In genomic region chr17:73264448-73264847, GRCh38 we compare ENCODE assay signal across 18 cellular contexts. TPM values are rescaled to one million over a fixed set of nuclear protein-coding genes. Genes with fewer than 3 reads are reported as not detected.
"Had no signal": no experiment of that assay in that cellular context is flagged by ENCODE, and none has a peak within 500 bp of the region (broad histone marks: within the 10 kb centered on the region; RNA-seq: fewer than 3 reads in every experiment).

No MANE protein-coding gene starts in this region.

RNA-seq across cellular contexts. Expression of gene CPSF4L, which starts 2.8 kb away (rescaled TPM):
- total RNA-seq: activated naive CD4-positive, alpha-beta T cell treated with anti-CD3 and anti-CD28 coated beads for 36 hours; activated naive CD4-positive, alpha-beta T cell treated with anti-CD3 and anti-CD28 coated beads, Interleukin-2, amount 50 U/mL, for 72 hours; activated naive CD8-positive, alpha-beta T cell treated with anti-CD3 and anti-CD28 coated beads for 36 hours; activated naive CD8-positive, alpha-beta T cell treated with anti-CD3 and anti-CD28 coated beads, Interleukin-2, amount 10 ng/mL, durations not matched to agents 7 days and 5 days; activated T-cell treated with anti-CD3 and anti-CD28 coated beads, Interleukin-2, amount 50 U/mL, for 4 hours; activated T-cell treated with anti-CD3 and anti-CD28 coated beads, Interleukin-2, amount 50 U/mL, for 72 hours; activated T-helper 1 cell treated with anti-CD3 and anti-CD28 coated beads, Interleukin-12 subunit alpha, Interleukin-12 subunit beta, Interleukin-2, Interleukin-4 antibody, amounts not matched to agents 30 ng/mL and 10 ng/mL and 1 ng/mL, durations not matched to agents 14 hours and 24 hours and 36 hours; activated T-helper 17 cell treated with anti-CD3 and anti-CD28 coated beads, Interleukin-2, amount 50 U/mL, for 72 hours; activated T-helper 2 cell treated with anti-CD3 and anti-CD28 coated beads, Interferon-gamma antibody, Interleukin-2, Interleukin-4, amounts not matched to agents 10 μg/mL and 5 μg/mL and 100 μg/mL, durations not matched to agents 14 hours and 24 hours and 36 hours; adrenal gland; ascending aorta; astrocyte; bronchial epithelial cell; cardiac muscle cell; cardiac septum; cerebellum; chondrocyte had no signal
- polyA plus RNA-seq: adrenal gland, aorta, cardiac muscle cell had no signal
